In genomic region chr13:111521691-111522229, GRCh38 we compare ENCODE assay signal across 29 cellular contexts.
"Had no signal": no experiment of that assay in that cellular context is flagged by ENCODE, and none has a peak within 500 bp of the region (broad histone marks: within the 10 kb centered on the region; RNA-seq: fewer than 3 reads in every experiment).

No MANE protein-coding gene starts in this region.

- H3K36me3 ChIP-seq: left lung, lower lobe of right lung, neural progenitor cell, ovary, prostate gland, suprapubic skin, thoracic aorta, tibial artery, upper lobe of right lung had no signal

- ATAC-seq: left colon; left lung; lower lobe of right lung; natural killer cell; right cardiac atrium; sciatic nerve; stimulated activated effector memory CD8-positive, alpha-beta T cell treated with anti-CD3 and anti-CD28 coated beads, Interleukin-12 subunit alpha, Interleukin-12 subunit beta, amount 100 ng/mL, for 72 hours had no signal

- H3K27me3 ChIP-seq: neural progenitor cell, ovary had no signal

- H3K4me1 Mint-ChIP-seq: immature natural killer cell; mesothelial cell of epicardium; naive B cell; natural killer cell; stimulated activated effector memory CD8-positive, alpha-beta T cell treated with anti-CD3 and anti-CD28 coated beads, Interleukin-12 subunit alpha, Interleukin-12 subunit beta, amount 100 ng/mL, for 72 hours had no signal

- H3K36me3 Mint-ChIP-seq: immature natural killer cell; mesothelial cell of epicardium; naive B cell; natural killer cell; neural progenitor cell; stimulated activated effector memory CD8-positive, alpha-beta T cell treated with anti-CD3 and anti-CD28 coated beads, Interleukin-12 subunit alpha, Interleukin-12 subunit beta, amount 100 ng/mL, for 72 hours had no signal

- H3K4me1 ChIP-seq: left lung, lower lobe of right lung, neural progenitor cell, prostate gland, suprapubic skin, upper lobe of right lung had no signal

- H3K4me3 Mint-ChIP-seq: immature natural killer cell; mesothelial cell of epicardium; naive B cell; natural killer cell; nephron progenitor cell; neural progenitor cell; stimulated activated effector memory CD8-positive, alpha-beta T cell treated with anti-CD3 and anti-CD28 coated beads, Interleukin-12 subunit alpha, Interleukin-12 subunit beta, amount 100 ng/mL, for 72 hours; stimulated activated naive CD8-positive, alpha-beta T cell treated with anti-CD3 and anti-CD28 coated beads, Interleukin-15, Interleukin-2, amounts not matched to agents 100 ng/mL and 50 ng/mL, for 24 hours had no signal

- H3K4me3 ChIP-seq: left lung, lower lobe of right lung, neural progenitor cell, ovary, prostate gland, skin epidermis, suprapubic skin, thoracic aorta, tibial artery, upper lobe of right lung had no signal

- H3K27ac ChIP-seq: left lung, lower lobe of right lung, neural progenitor cell, ovary, prostate gland, skin epidermis, suprapubic skin, thoracic aorta, tibial artery, upper lobe of right lung had no signal

- H3K9me3 ChIP-seq: left lung, lower lobe of right lung, ovary, prostate gland, suprapubic skin, thoracic aorta, tibial artery, upper lobe of right lung had no signal

- H3K27ac Mint-ChIP-seq: immature natural killer cell; mesothelial cell of epicardium; naive B cell; natural killer cell; nephron progenitor cell; neural progenitor cell; stimulated activated effector memory CD8-positive, alpha-beta T cell treated with anti-CD3 and anti-CD28 coated beads, Interleukin-12 subunit alpha, Interleukin-12 subunit beta, amount 100 ng/mL, for 72 hours; stimulated activated naive CD8-positive, alpha-beta T cell treated with anti-CD3 and anti-CD28 coated beads, Interleukin-15, Interleukin-2, amounts not matched to agents 100 ng/mL and 50 ng/mL, for 24 hours had no signal

- FAIRE-seq: keratinocyte, urothelium cell line had no signal

- H3K27me3 Mint-ChIP-seq: stimulated activated naive CD8-positive, alpha-beta T cell treated with anti-CD3 and anti-CD28 coated beads, Interleukin-15, Interleukin-2, amounts not matched to agents 100 ng/mL and 50 ng/mL, for 24 hours had no signal

- DNase-seq: hippocampal formation; immature natural killer cell; left colon; mammary epithelial cell; mesenchymal stem cell; naive B cell; natural killer cell; nephron progenitor cell; ovary; retina; right cardiac atrium; stimulated activated CD4-positive, alpha-beta T cell treated with anti-CD3 and anti-CD28 coated beads, Interleukin-4, amount 100 ng/mL, for 24 hours; stimulated activated naive CD4-positive, alpha-beta T cell; trophoblast cell; upper lobe of right lung had no signal

- H3K9me3 Mint-ChIP-seq: immature natural killer cell; mesothelial cell of epicardium; naive B cell; natural killer cell; nephron progenitor cell; stimulated activated effector memory CD8-positive, alpha-beta T cell treated with anti-CD3 and anti-CD28 coated beads, Interleukin-12 subunit alpha, Interleukin-12 subunit beta, amount 100 ng/mL, for 72 hours; stimulated activated naive CD8-positive, alpha-beta T cell treated with anti-CD3 and anti-CD28 coated beads, Interleukin-15, Interleukin-2, amounts not matched to agents 100 ng/mL and 50 ng/mL, for 24 hours had no signal
